ENCODE assay signal across 9 cellular contexts in genomic region chr12:121990692-121991603, GRCh38. TPM values are rescaled to one million over a fixed set of nuclear protein-coding genes. Genes with fewer than 3 reads are reported as not detected.
DNase-seq lines count a peak whose midpoint lies in the region; ATAC-seq and TF ChIP-seq lines count a peak whose summit lies in the region.
"Had no signal": no experiment of that assay in that cellular context is flagged by ENCODE, and none has a peak within 500 bp of the region (broad histone marks: within the 10 kb centered on the region; RNA-seq: fewer than 3 reads in every experiment).

No MANE protein-coding gene starts in this region.

- H3K23ac ChIP-seq in mesendoderm (ENCODE audit: low read length) = no peak overlapping the region

- no peak overlapping the region for H2AK5ac ChIP-seq in mesendoderm (ENCODE audit: low read length)

- no peak overlapping the region for H3K18ac ChIP-seq in mesendoderm (ENCODE audit: low read length)

- no peaks in the 10 kb centered on the region for H3K79me2 ChIP-seq in mesendoderm (ENCODE audit: control insufficient read depth, insufficient read depth, low read length)

- H3K36me3 ChIP-seq in mesendoderm (ENCODE audit: control insufficient read depth, insufficient read depth, low read length) = no peaks in the 10 kb centered on the region

- H4K5ac ChIP-seq in mesendoderm (ENCODE audit: low read length) = no peak overlapping the region

- H3K27ac ChIP-seq in mesendoderm (ENCODE audit: low read depth, low read length) = no peak overlapping the region

- DNase-seq in GM10266 (ENCODE audit: extremely low spot score) = peak; percentile 72
- peak; percentile 82 to 89 for DNase-seq in foreskin fibroblast
- no peak for DNase-seq in HEK293T (ENCODE audit: extremely low spot score)
- no peak for DNase-seq in mesendoderm
- no peak for DNase-seq in NCI-H526 treated with DMSO at 0.1 percent for 48 hours (lab: John Stamatoyannopoulos, UW)
- no peak for DNase-seq in ACHN
- DNase-seq: activated naive CD8-positive, alpha-beta T cell treated with anti-CD3 and anti-CD28 coated beads, Interleukin-2, amount 10 ng/mL, durations not matched to agents 7 days and 5 days had no signal

- H2BK5ac ChIP-seq in mesendoderm (ENCODE audit: low read length) = no peak overlapping the region

- no peaks in the 10 kb centered on the region for H3K4me1 ChIP-seq in mesendoderm (ENCODE audit: control insufficient read depth, low read depth, low read length)

- no peak overlapping the region for H3K56ac ChIP-seq in mesendoderm (ENCODE audit: low read length)

- H3K4me3 ChIP-seq in foreskin fibroblast (ENCODE audit: low read depth in 1 of 2, low read length in 2 of 2) (no peak overlapping the region), mesendoderm (ENCODE audit: low read length) (no peak overlapping the region)

- ATAC-seq in GM19455 (IDR thresholded peaks at IDR 0.05; ENCODE audit: unreplicated experiment) (peak; percentile 81), HG03432 (IDR thresholded peaks at IDR 0.05; ENCODE audit: unreplicated experiment) (peak; percentile 62)

- H2BK15ac ChIP-seq in mesendoderm (replicated peaks; ENCODE audit: low read depth) = no peak overlapping the region

- CTCF ChIA-PET in HEK293T (lab: Yijun Ruan, JAX) = interaction anchor here (0.6 kb wide), 1 partner anchor 38 kb away, joined by 3 read pairs; no protein-coding TSS in a partner anchor

- no peak overlapping the region for H4K8ac ChIP-seq in mesendoderm (ENCODE audit: low read depth, low read length)

- no peak overlapping the region for H3K4ac ChIP-seq in mesendoderm (ENCODE audit: low read depth, low read length)

- in situ Hi-C loops in ACHN (cut with HindIII; ENCODE audit: low pct_ligation_motif_present, low pct_unique_long_range_greater_than_20kb, low sequenced_read_pairs) = no loop called here

- no peak for TF ChIP-seq CTCF in GM10266 (IDR thresholded peaks at IDR 0.05; ENCODE audit: control insufficient read depth, insufficient read depth, low read depth, missing control alignments)
- no peak for TF ChIP-seq CTCF in foreskin fibroblast (IDR thresholded peaks at IDR 0.05; ENCODE audit: low read depth, low read length)

- H3K79me1 ChIP-seq in mesendoderm (ENCODE audit: low read length) = no peaks in the 10 kb centered on the region

- no peak overlapping the region for H3K4me2 ChIP-seq in mesendoderm (ENCODE audit: low read length)

- no peak overlapping the region for H2BK120ac ChIP-seq in mesendoderm (ENCODE audit: low read depth, low read length)

- POLR2A ChIA-PET in HEK293T (lab: Yijun Ruan, JAX) = interaction anchor here (0.8 kb wide), 1 partner anchor 13 kb away, joined by 3 read pairs; no protein-coding TSS in a partner anchor

- no peak overlapping the region for H3K9ac ChIP-seq in mesendoderm (ENCODE audit: low read length)

- no peaks in the 10 kb centered on the region for H3K27me3 ChIP-seq in mesendoderm (ENCODE audit: insufficient read depth, low read length, poor library complexity)

- WGBS in mesendoderm (ENCODE audit: extremely low coverage, insufficient coverage, low lambda C conversion rate) = no CpG with 5 or more reads among the region's 10 CpGs

TF ChIP-seq in HEK293T, 16 proteins besides CTCF, POLR2A, EP300 and RAD21:
- no peak for TF ChIP-seq ARNT (IDR thresholded peaks at IDR 0.05)
- TF ChIP-seq ELF4 (IDR thresholded peaks at IDR 0.05) = no peak
- no peak for TF ChIP-seq SP1 (IDR thresholded peaks at IDR 0.05)
- TF ChIP-seq TARDBP (IDR thresholded peaks at IDR 0.05) = no peak
- TF ChIP-seq SUZ12 (IDR thresholded peaks at IDR 0.05) = no peak
- TF ChIP-seq HDGF (IDR thresholded peaks at IDR 0.05; ENCODE audit: borderline replicate concordance) = no peak
- TF ChIP-seq PKNOX1 (IDR thresholded peaks at IDR 0.05) = no peak
- TF ChIP-seq FOXM1 (IDR thresholded peaks at IDR 0.05; ENCODE audit: borderline replicate concordance) = no peak
- no peak for TF ChIP-seq ZNF384 (IDR thresholded peaks at IDR 0.05)
- TF ChIP-seq FOXK2 (IDR thresholded peaks at IDR 0.05) = no peak
- no peak for TF ChIP-seq BHLHE40 (IDR thresholded peaks at IDR 0.05; ENCODE audit: borderline replicate concordance)
- no peak for TF ChIP-seq CTBP1 (IDR thresholded peaks at IDR 0.05; ENCODE audit: borderline replicate concordance)

RNA-seq across cellular contexts. Expression of gene BCL7A, which starts 30.7 kb away (rescaled TPM):
- 5.7 TPM for polyA plus RNA-seq in mesendoderm (2013, experiment 1 of 2)
- polyA plus RNA-seq in mesendoderm (2013, experiment 2 of 2) = 6.0 TPM

Comparison
In these comparisons a context has a peak if more than half of its experiments do, and no peak if none do; other contexts are left out.
1. DNase-seq: peak in GM10266 (single experiment) and foreskin fibroblast (2 of 2); none in HEK293T (single experiment), mesendoderm (single experiment), NCI-H526 treated with DMSO at 0.1 percent for 48 hours (single experiment) and ACHN (single experiment).